In genomic region chr5:124963236-124963929, GRCh38 we compare ENCODE assay signal across 7 cellular contexts.
DNase-seq lines count a peak whose midpoint lies in the region; TF ChIP-seq lines count a peak whose summit lies in the region.

No MANE protein-coding gene starts in this region.

- H3K27ac ChIP-seq in RWPE1, result peak overlapping the region; percentile 72
- H3K27ac ChIP-seq in thyroid gland, result no peak overlapping the region
- no peak overlapping the region for H3K27ac ChIP-seq in colonic mucosa

- no peak overlapping the region for H3K4me3 ChIP-seq in fibroblast of villous mesenchyme (ENCODE audit: low read depth, low read length)
- H3K4me3 ChIP-seq in thyroid gland (replicated peaks in 1 of 3), result no peak overlapping the region
- no peak overlapping the region for H3K4me3 ChIP-seq in colonic mucosa

- H3K9ac ChIP-seq in colonic mucosa (ENCODE audit: low read depth in 2 of 2, low read length in 2 of 2), result no peak overlapping the region

- H3K9me3 ChIP-seq in thyroid gland (no peaks in the 10 kb centered on the region), colonic mucosa (no peaks in the 10 kb centered on the region)

- DNase-seq in HEK293T (ENCODE audit: extremely low spot score) (no peak), RWPE1 (ENCODE audit: low spot score) (peak; percentile 75), fibroblast of villous mesenchyme (ENCODE audit: low read depth) (peak; percentile 99), stromal cell of bone marrow (ENCODE audit: low read depth) (peak; percentile 34), thyroid gland (no peak), colonic mucosa (no peak)
- no peak for DNase-seq in activated CD8-positive, alpha-beta memory T cell treated with anti-CD3 and anti-CD28 coated beads for 24 hours

- H3K27me3 ChIP-seq in thyroid gland (no peaks in the 10 kb centered on the region), colonic mucosa (no peaks in the 10 kb centered on the region)

- CTCF ChIA-PET in HEK293T (lab: Yijun Ruan, JAX), result no interaction called here
- CTCF ChIA-PET in RWPE1 (lab: Yijun Ruan, JAX), result interaction anchor here (0.6 to 0.7 kb wide), 2 partner anchors 52 to 281 kb away, joined by 4 to 6 read pairs; no protein-coding TSS in a partner anchor

- H3K36me3 ChIP-seq in thyroid gland (no peaks in the 10 kb centered on the region), colonic mucosa (no peaks in the 10 kb centered on the region)

- no peak for TF ChIP-seq POLR2A in thyroid gland (IDR thresholded peaks at IDR 0.05)

- WGBS in thyroid gland, 2 donors, result 81 to 85% methylated on average over 14 of the region's 14 CpGs

- intact Hi-C loops in thyroid gland (cut with DNase I) (no loop called here), colonic mucosa (cut with DNase I) (no loop called here)

- POLR2A ChIA-PET in HEK293T (lab: Yijun Ruan, JAX) (no interaction called here), RWPE1 (lab: Yijun Ruan, JAX; ENCODE audit: low non-redundant PET) (no interaction called here)

- TF ChIP-seq CTCF in RWPE1 (conservative IDR thresholded peaks at IDR 0.05; ENCODE audit: low read depth) (no peak), fibroblast of villous mesenchyme (IDR thresholded peaks at IDR 0.05; ENCODE audit: insufficient read depth, low read depth, low read length) (no peak), thyroid gland (IDR thresholded peaks at IDR 0.05) (no peak), colonic mucosa (IDR thresholded peaks at IDR 0.05) (no peak)

- H3K4me1 ChIP-seq in thyroid gland (no peaks in the 10 kb centered on the region), colonic mucosa (no peaks in the 10 kb centered on the region)

TF ChIP-seq in HEK293T, 16 proteins besides CTCF, POLR2A, EP300 and RAD21:
- TF ChIP-seq BHLHE40 (IDR thresholded peaks at IDR 0.05; ENCODE audit: borderline replicate concordance) (no peak), ZNF384 (IDR thresholded peaks at IDR 0.05) (peak; percentile 82; the same call in 1 of the 2 replicates)
TF ChIP-seq in HEK293T: peak in this region for 1.

Comparison
In these comparisons a context has a peak if more than half of its experiments do, and no peak if none do; other contexts are left out.
1. DNase-seq: peak in RWPE1 (single experiment), fibroblast of villous mesenchyme (single experiment) and stromal cell of bone marrow (single experiment); none in HEK293T (single experiment), thyroid gland (0 of 2), colonic mucosa (single experiment) and activated CD8-positive, alpha-beta memory T cell treated with anti-CD3 and anti-CD28 coated beads for 24 hours (single experiment).